Comparison of ENCODE assay signal across 8 cellular contexts in genomic region chr1:230420372-230420771, GRCh38. TPM values are rescaled to one million over a fixed set of nuclear protein-coding genes. Genes with fewer than 3 reads are reported as not detected.
"Had no signal": no experiment of that assay in that cellular context is flagged by ENCODE, and none has a peak within 500 bp of the region (broad histone marks: within the 10 kb centered on the region; RNA-seq: fewer than 3 reads in every experiment).

No MANE protein-coding gene starts in this region.

RNA-seq across cellular contexts. Expression of gene PGBD5, which starts 5.8 kb away (rescaled TPM):
- total RNA-seq: activated B cell treated with CpG ODN at 0.5 μM for 24 hours; activated CD4-positive, alpha-beta memory T cell treated with anti-CD3 and anti-CD28 coated beads, Interleukin-2, amount 10 ng/mL, durations not matched to agents 7 days and 5 days; activated CD4-positive, alpha-beta T cell treated with anti-CD3 and anti-CD28 coated beads, Interleukin-2, amount 10 ng/mL, durations not matched to agents 7 days and 5 days; activated CD8-positive, alpha-beta memory T cell treated with anti-CD3 and anti-CD28 coated beads, Interleukin-2, amount 10 ng/mL, durations not matched to agents 7 days and 5 days; activated CD8-positive, alpha-beta T cell treated with anti-CD3 and anti-CD28 coated beads for 36 hours; activated CD8-positive, alpha-beta T cell treated with anti-CD3 and anti-CD28 coated beads, Interleukin-2, amount 10 ng/mL, durations not matched to agents 7 days and 5 days; T-helper 17 cell; T-helper 2 cell treated with Interferon-gamma antibody and Interleukin-4, amounts not matched to agents 100 ng/mL and 5 ng/mL, for 36 hours had no signal
